ENCODE assay signal across 14 cellular contexts in genomic region chr13:51259359-51259645, GRCh38.
"Had no signal": no experiment of that assay in that cellular context is flagged by ENCODE, and none has a peak within 500 bp of the region (broad histone marks: within the 10 kb centered on the region; RNA-seq: fewer than 3 reads in every experiment).

No MANE protein-coding gene starts in this region.

- H3K36me3 Mint-ChIP-seq: activated naive CD4-positive, alpha-beta T cell treated with anti-CD3 and anti-CD28 coated beads, Interleukin-2, amount 50 U/mL, for 72 hours; immature natural killer cell; T-cell had no signal

- H3K4me1 Mint-ChIP-seq: activated T-helper 17 cell treated with anti-CD3 and anti-CD28 coated beads, Interleukin-2, amount 50 U/mL, for 72 hours; immature natural killer cell; T-cell had no signal

- H3K27ac ChIP-seq: foreskin keratinocyte, hepatocyte, transverse colon had no signal

- H3K9me3 Mint-ChIP-seq: activated naive CD4-positive, alpha-beta T cell treated with anti-CD3 and anti-CD28 coated beads, Interleukin-2, amount 50 U/mL, for 72 hours; activated T-helper 17 cell treated with anti-CD3 and anti-CD28 coated beads, Interleukin-2, amount 50 U/mL, for 72 hours; immature natural killer cell; nephron progenitor cell; stimulated activated naive CD8-positive, alpha-beta T cell treated with anti-CD3 and anti-CD28 coated beads, Interleukin-15, Interleukin-2, amounts not matched to agents 100 ng/mL and 50 ng/mL, for 24 hours; T-cell had no signal

- H3K9me3 ChIP-seq: transverse colon had no signal

- H3K27me3 Mint-ChIP-seq: stimulated activated naive CD8-positive, alpha-beta T cell treated with anti-CD3 and anti-CD28 coated beads, Interleukin-15, Interleukin-2, amounts not matched to agents 100 ng/mL and 50 ng/mL, for 24 hours had no signal

- H3K27me3 ChIP-seq: hepatocyte, transverse colon had no signal

- H3K36me3 ChIP-seq: transverse colon had no signal

- H2AFZ ChIP-seq: hepatocyte had no signal

- H3K4me3 ChIP-seq: hepatocyte, transverse colon had no signal

- DNase-seq: activated T-cell treated with anti-CD3 and anti-CD28 coated beads, Interleukin-2, amount 50 U/mL, for 1 hour; cerebellar nuclear complex; effector CD8-positive, alpha-beta T cell; foreskin keratinocyte; immature natural killer cell; stimulated activated CD4-positive, alpha-beta T cell treated with anti-CD3 and anti-CD28 coated beads, Interleukin-12 subunit alpha, Interleukin-12 subunit beta, amount 100 ng/mL, for 4 hours; stimulated activated CD4-positive, alpha-beta T cell treated with anti-CD3 and anti-CD28 coated beads, Interleukin-4, amount 100 ng/mL, for 4 hours; T-cell; transverse colon had no signal

- H3K4me2 ChIP-seq: hepatocyte had no signal

- H3K4me3 Mint-ChIP-seq: activated T-helper 17 cell treated with anti-CD3 and anti-CD28 coated beads, Interleukin-2, amount 50 U/mL, for 72 hours; immature natural killer cell; nephron progenitor cell; stimulated activated naive CD8-positive, alpha-beta T cell treated with anti-CD3 and anti-CD28 coated beads, Interleukin-15, Interleukin-2, amounts not matched to agents 100 ng/mL and 50 ng/mL, for 24 hours; T-cell had no signal

- ATAC-seq: activated naive CD4-positive, alpha-beta T cell treated with anti-CD3 and anti-CD28 coated beads, Interleukin-2, amount 50 U/mL, for 72 hours; activated T-helper 17 cell treated with anti-CD3 and anti-CD28 coated beads, Interleukin-2, amount 50 U/mL, for 72 hours; foreskin keratinocyte; T-cell had no signal

- H3K27ac Mint-ChIP-seq: activated naive CD4-positive, alpha-beta T cell treated with anti-CD3 and anti-CD28 coated beads, Interleukin-2, amount 50 U/mL, for 72 hours; activated T-helper 17 cell treated with anti-CD3 and anti-CD28 coated beads, Interleukin-2, amount 50 U/mL, for 72 hours; immature natural killer cell; stimulated activated naive CD8-positive, alpha-beta T cell treated with anti-CD3 and anti-CD28 coated beads, Interleukin-15, Interleukin-2, amounts not matched to agents 100 ng/mL and 50 ng/mL, for 24 hours; T-cell had no signal

- H3K4me1 ChIP-seq: foreskin keratinocyte, transverse colon had no signal
